Comparison of ENCODE assay signal across 5 cellular contexts in genomic region chr3:128832979-128833378, GRCh38. TPM values are rescaled to one million over a fixed set of nuclear protein-coding genes. Genes with fewer than 3 reads are reported as not detected.
DNase-seq lines count a peak whose midpoint lies in the region; TF ChIP-seq lines count a peak whose summit lies in the region.
"Not testable (repeated sequence)": the region's sequence is repeated elsewhere in the genome, so short reads cannot be mapped to it uniquely, and the experiment has no call there.

No MANE protein-coding gene starts in this region.

- not testable (repeated sequence) for H3K27me3 Mint-ChIP-seq in endodermal cell (ENCODE audit: insufficient read depth)

- not testable (repeated sequence) for H2BK120ac ChIP-seq in mesendoderm (ENCODE audit: low read depth, low read length)

- not testable (repeated sequence) for H4K5ac ChIP-seq in mesendoderm (ENCODE audit: low read length)

- not testable (repeated sequence) for H3K4ac ChIP-seq in mesendoderm (ENCODE audit: low read depth, low read length)

- WGBS in endodermal cell (ENCODE audit: insufficient coverage in 1 of 2, insufficient read length in 1 of 2), 2 experiments = 29 to 71% methylated on average over 2 to 5 of the region's 5 CpGs
- no CpG with 5 or more reads among the region's 5 CpGs for WGBS in mesendoderm (ENCODE audit: extremely low coverage, insufficient coverage, low lambda C conversion rate)

- not testable (repeated sequence) for H3K27ac ChIP-seq in WERI-Rb-1; endodermal cell (ENCODE audit: low read depth, low read length); mesendoderm (ENCODE audit: low read depth, low read length)

- H3K23ac ChIP-seq in mesendoderm (ENCODE audit: low read length) = not testable (repeated sequence)

- H2AK5ac ChIP-seq in mesendoderm (ENCODE audit: low read length) = not testable (repeated sequence)

- peak overlapping the region; percentile 64 for H3K9ac ChIP-seq in endodermal cell (ENCODE audit: extremely low read depth, low read length, poor library complexity, severe bottlenecking)
- H3K9ac ChIP-seq in mesendoderm (ENCODE audit: low read length) = not testable (repeated sequence)

- not testable (repeated sequence) for H3K4me3 ChIP-seq in WERI-Rb-1 (ENCODE audit: low read depth, low read length); mesendoderm (ENCODE audit: low read length)
- peak overlapping the region; percentile 83 for H3K4me3 ChIP-seq in endodermal cell (ENCODE audit: low read length)

- H3K56ac ChIP-seq in mesendoderm (ENCODE audit: low read length) = not testable (repeated sequence)

- H3K27me3 ChIP-seq in WERI-Rb-1 (ENCODE audit: insufficient read depth, low read depth, severe bottlenecking); endodermal cell (ENCODE audit: control insufficient read depth, insufficient read depth, low read length, poor library complexity, severe bottlenecking); mesendoderm (ENCODE audit: insufficient read depth, low read length, poor library complexity): not testable (repeated sequence)

- not testable (repeated sequence) for H3K9me3 ChIP-seq in WERI-Rb-1 (ENCODE audit: severe bottlenecking); endodermal cell (ENCODE audit: control insufficient read depth, low read length)

- not testable (repeated sequence) for H2BK15ac ChIP-seq in mesendoderm (replicated peaks; ENCODE audit: low read depth)

- DNase-seq in NCI-H82 (lab: John Stamatoyannopoulos, UW) (peak; percentile 90), NCI-H82 treated with DMSO at 0.1 percent for 48 hours (lab: John Stamatoyannopoulos, UW; ENCODE audit: unreplicated experiment) (peak; percentile 67), WERI-Rb-1 (peak; percentile 64), endodermal cell (peak; percentile 74), mesendoderm (peak; percentile 58)

- peaks cover 12% of the 10 kb centered on the region for H3K36me3 Mint-ChIP-seq in endodermal cell (ENCODE audit: low read depth)

- not testable (repeated sequence) for H3K79me1 ChIP-seq in mesendoderm (ENCODE audit: low read length)

- not testable (repeated sequence) for H3K27ac Mint-ChIP-seq in endodermal cell

- H3K4me1 ChIP-seq in endodermal cell (ENCODE audit: control insufficient read depth, insufficient read depth, low read length); mesendoderm (ENCODE audit: control insufficient read depth, low read depth, low read length): not testable (repeated sequence)

- not testable (repeated sequence) for H3K36me3 ChIP-seq in WERI-Rb-1; endodermal cell (ENCODE audit: control insufficient read depth, insufficient read depth, low read length); mesendoderm (ENCODE audit: control insufficient read depth, insufficient read depth, low read length)

- H3K4me2 ChIP-seq in mesendoderm (ENCODE audit: low read length) = not testable (repeated sequence)

- not testable (repeated sequence) for H2BK5ac ChIP-seq in mesendoderm (ENCODE audit: low read length)

- H3K4me1 Mint-ChIP-seq in endodermal cell = peaks cover 10% of the 10 kb centered on the region

- H3K4me3 Mint-ChIP-seq in endodermal cell = not testable (repeated sequence)

- H3K9me3 Mint-ChIP-seq in endodermal cell = not testable (repeated sequence)

- TF ChIP-seq CTCF in WERI-Rb-1 (IDR thresholded peaks at IDR 0.05; ENCODE audit: low read depth, low read length); endodermal cell (conservative IDR thresholded peaks at IDR 0.05): not testable (repeated sequence)

- not testable (repeated sequence) for H3K79me2 ChIP-seq in mesendoderm (ENCODE audit: control insufficient read depth, insufficient read depth, low read length)

- H4K8ac ChIP-seq in mesendoderm (ENCODE audit: low read depth, low read length) = not testable (repeated sequence)

- H3K18ac ChIP-seq in mesendoderm (ENCODE audit: low read length) = not testable (repeated sequence)

RNA-seq across cellular contexts. Expression of gene ACAD9, which starts 46.4 kb away (rescaled TPM):
- total RNA-seq in endodermal cell = 10 to 100 TPM; 48.0 to 52.1 TPM
- polyA plus RNA-seq in endodermal cell (2013, experiment 1 of 2) = 32.3 TPM
- polyA plus RNA-seq in endodermal cell (2013, experiment 2 of 2) = 30.3 TPM
- polyA plus RNA-seq in mesendoderm (2013, experiment 1 of 2) = 18.0 TPM
- polyA plus RNA-seq in mesendoderm (2013, experiment 2 of 2) = 17.4 TPM
